Comparison of ENCODE assay signal across 18 cellular contexts in the genomic region with DNA sequence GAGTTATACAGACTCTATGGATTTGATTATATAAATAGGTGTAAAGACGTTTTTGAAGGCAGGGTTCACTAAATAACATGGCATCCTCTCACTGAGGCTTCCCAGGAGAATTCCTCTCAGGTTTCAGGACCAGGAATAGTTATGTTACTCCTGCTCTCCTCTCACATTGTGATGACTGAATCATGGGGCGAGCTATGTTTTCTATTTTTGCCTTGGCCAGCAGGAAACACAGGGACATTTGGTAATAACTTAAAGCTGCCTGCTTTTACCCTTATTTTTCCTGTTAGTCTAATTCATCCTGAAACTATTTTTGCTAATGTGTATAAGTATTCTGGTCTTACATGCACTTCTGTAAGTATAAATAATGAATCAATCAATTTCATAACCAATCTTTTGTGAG.
A peak's percentile ranks its signal among the peaks of the same experiment; 100 is the strongest.
DNase-seq lines count a peak whose midpoint lies in the region; ATAC-seq and TF ChIP-seq lines count a peak whose summit lies in the region.
"Had no signal": no experiment of that assay in that cellular context is flagged by ENCODE, and none has a peak within 500 bp of the region (broad histone marks: within the 10 kb centered on the region; RNA-seq: fewer than 3 reads in every experiment).

No MANE protein-coding gene starts in this region.

- in situ Hi-C loops in gastrocnemius medialis (cut with MboI; ENCODE audit: low sequenced_read_pairs in 4 of 4) = loop anchor here in 1 of 4 donors (25.0 kb wide), 1 partner anchor 647 kb away; no protein-coding TSS in a partner anchor

- peak; percentile 99 for ATAC-seq in gastrocnemius medialis
- no peak for ATAC-seq in GM21390 (IDR thresholded peaks at IDR 0.05; ENCODE audit: unreplicated experiment)
- ATAC-seq: activated T-helper 17 cell treated with anti-CD3 and anti-CD28 coated beads, Interleukin-2, amount 50 U/mL, for 72 hours; pancreas; PC-3; stimulated activated memory B cell treated with anti-CD40 and anti-IgM and Interleukin-4, amounts not matched to agents 10 μg/mL and 1 μg/mL and 100 μg/mL, for 72 hours had no signal

- no peaks in the 10 kb centered on the region for H3K9me3 ChIP-seq in SK-N-SH
- H3K9me3 ChIP-seq in gastrocnemius medialis = no peaks in the 10 kb centered on the region
- H3K9me3 ChIP-seq: pancreas had no signal

- H3K9ac ChIP-seq in SK-N-SH = no peak overlapping the region

- CTCF ChIA-PET in SK-N-SH (lab: Yijun Ruan, JAX) = interaction anchor here (1.0 to 2.2 kb wide), 3 partner anchors 9 to 679 kb away, joined by 3 to 13 read pairs (median 3); no protein-coding TSS in a partner anchor

- WGBS in SK-N-SH (ENCODE audit: low lambda C conversion rate) = 49% methylated on average over 2 of the region's 2 CpGs

- no peaks in the 10 kb centered on the region for H3K27me3 Mint-ChIP-seq in activated naive CD8-positive, alpha-beta T cell
- no peaks in the 10 kb centered on the region for H3K27me3 Mint-ChIP-seq in activated naive CD8-positive, alpha-beta T cell treated with anti-CD3 and anti-CD28 coated beads for 36 hours
- H3K27me3 Mint-ChIP-seq: activated T-helper 17 cell treated with anti-CD3 and anti-CD28 coated beads, Interleukin-2, amount 50 U/mL, for 72 hours; stimulated activated memory B cell treated with anti-CD40 and anti-IgM and Interleukin-4, amounts not matched to agents 10 μg/mL and 1 μg/mL and 100 μg/mL, for 72 hours had no signal

- peak overlapping the region; percentile 55 to 68; a peak in 3 of 4 replicates for H3K27ac ChIP-seq in SK-N-SH (ENCODE audit: low read depth in 2 of 2, low read length in 1 of 2)
- H3K27ac ChIP-seq in gastrocnemius medialis = peak overlapping the region; percentile 77 to 90 (median 80)
- H3K27ac ChIP-seq: pancreas had no signal

- DNase-seq in activated naive CD8-positive, alpha-beta T cell treated with anti-CD3 and anti-CD28 coated beads for 36 hours = no peak
- DNase-seq in SK-N-SH = no peak
- peak; percentile 73 for DNase-seq in fibroblast of peridontal ligament (ENCODE audit: extremely low read depth)
- peak; percentile 48 to 51 for DNase-seq in gastrocnemius medialis
- no peak for DNase-seq in GOT3 (lab: John Stamatoyannopoulos, UW)
- no peak for DNase-seq in C1 segment of cervical spinal cord (lab: John Stamatoyannopoulos, UW)
- DNase-seq: amygdala, H7, NCI-H187 treated with DMSO at 0.1 percent for 48 hours, NCI-H524, pancreas, PC-3, SW 1271, trophoblast cell had no signal

- POLR2A ChIA-PET in SK-N-SH (lab: Yijun Ruan, JAX) = no interaction called here

- no peaks in the 10 kb centered on the region for H3K9me2 ChIP-seq in SK-N-SH

- peaks cover 79% of the 10 kb centered on the region for H3K79me2 ChIP-seq in SK-N-SH (ENCODE audit: insufficient read depth)

- no peak overlapping the region for H2AFZ ChIP-seq in SK-N-SH (ENCODE audit: low read depth)

- H3K9me3 Mint-ChIP-seq in activated naive CD8-positive, alpha-beta T cell (ENCODE audit: low read depth) = no peaks in the 10 kb centered on the region
- H3K9me3 Mint-ChIP-seq in activated naive CD8-positive, alpha-beta T cell treated with anti-CD3 and anti-CD28 coated beads for 36 hours = no peaks in the 10 kb centered on the region
- H3K9me3 Mint-ChIP-seq: activated T-helper 17 cell treated with anti-CD3 and anti-CD28 coated beads, Interleukin-2, amount 50 U/mL, for 72 hours; stimulated activated memory B cell treated with anti-CD40 and anti-IgM and Interleukin-4, amounts not matched to agents 10 μg/mL and 1 μg/mL and 100 μg/mL, for 72 hours had no signal

- H3K4me1 ChIP-seq in SK-N-SH (ENCODE audit: control insufficient read depth in 1 of 2, insufficient read depth in 2 of 2, low read depth in 1 of 2, low read length in 1 of 2) = peaks cover 7 to 28% of the 10 kb centered on the region in 2 experiments
- H3K4me1 ChIP-seq in gastrocnemius medialis = peaks cover 48 to 74% of the 10 kb centered on the region in 2 donors

- H3K4me1 Mint-ChIP-seq in activated naive CD8-positive, alpha-beta T cell (ENCODE audit: low read depth) = peaks cover 35% of the 10 kb centered on the region
- peaks cover 18% of the 10 kb centered on the region for H3K4me1 Mint-ChIP-seq in activated naive CD8-positive, alpha-beta T cell treated with anti-CD3 and anti-CD28 coated beads for 36 hours
- H3K4me1 Mint-ChIP-seq: stimulated activated memory B cell treated with anti-CD40 and anti-IgM and Interleukin-4, amounts not matched to agents 10 μg/mL and 1 μg/mL and 100 μg/mL, for 72 hours had no signal

- H3K27me3 ChIP-seq in SK-N-SH (ENCODE audit: insufficient read depth) (no peaks in the 10 kb centered on the region), gastrocnemius medialis (no peaks in the 10 kb centered on the region)
- H3K27me3 ChIP-seq: pancreas had no signal

- H3F3A ChIP-seq in SK-N-SH (replicated peaks; ENCODE audit: insufficient read depth) = peaks cover 31% of the 10 kb centered on the region

- no peak for TF ChIP-seq POLR2A in gastrocnemius medialis (IDR thresholded peaks at IDR 0.05)

- H3K4me3 Mint-ChIP-seq in activated naive CD8-positive, alpha-beta T cell = no peak overlapping the region
- H3K4me3 Mint-ChIP-seq in activated naive CD8-positive, alpha-beta T cell treated with anti-CD3 and anti-CD28 coated beads for 36 hours = no peak overlapping the region
- H3K4me3 Mint-ChIP-seq: activated T-helper 17 cell treated with anti-CD3 and anti-CD28 coated beads, Interleukin-2, amount 50 U/mL, for 72 hours; stimulated activated memory B cell treated with anti-CD40 and anti-IgM and Interleukin-4, amounts not matched to agents 10 μg/mL and 1 μg/mL and 100 μg/mL, for 72 hours had no signal

- TF ChIP-seq RAD21 in SK-N-SH (IDR thresholded peaks at IDR 0.05; ENCODE audit: low read length) = no peak

- H3K27ac Mint-ChIP-seq in activated naive CD8-positive, alpha-beta T cell = peak overlapping the region; percentile 11
- no peak overlapping the region for H3K27ac Mint-ChIP-seq in activated naive CD8-positive, alpha-beta T cell treated with anti-CD3 and anti-CD28 coated beads for 36 hours
- H3K27ac Mint-ChIP-seq: activated T-helper 17 cell treated with anti-CD3 and anti-CD28 coated beads, Interleukin-2, amount 50 U/mL, for 72 hours; stimulated activated memory B cell treated with anti-CD40 and anti-IgM and Interleukin-4, amounts not matched to agents 10 μg/mL and 1 μg/mL and 100 μg/mL, for 72 hours had no signal

- H3K4me3 ChIP-seq in SK-N-SH (ENCODE audit: low read depth in 2 of 2, low read length in 1 of 2) (no peak overlapping the region), gastrocnemius medialis (no peak overlapping the region)
- H3K4me3 ChIP-seq: pancreas had no signal

- no peak overlapping the region for H3K4me2 ChIP-seq in SK-N-SH

- H3K36me3 ChIP-seq in SK-N-SH (replicated peaks in 1 of 2; ENCODE audit: control insufficient read depth in 1 of 2, insufficient read depth in 2 of 2, low read length in 1 of 2) (peaks cover 42 to 53% of the 10 kb centered on the region in 2 experiments), gastrocnemius medialis (no peaks in the 10 kb centered on the region)
- H3K36me3 ChIP-seq: pancreas had no signal

- peaks cover 11% of the 10 kb centered on the region for H3K36me3 Mint-ChIP-seq in activated naive CD8-positive, alpha-beta T cell
- peaks cover 16% of the 10 kb centered on the region for H3K36me3 Mint-ChIP-seq in activated naive CD8-positive, alpha-beta T cell treated with anti-CD3 and anti-CD28 coated beads for 36 hours

- no peak for TF ChIP-seq EP300 in SK-N-SH (IDR thresholded peaks at IDR 0.05; ENCODE audit: borderline replicate concordance in 1 of 2, low read depth in 1 of 2, low read length in 1 of 2)

- H4K20me1 ChIP-seq in SK-N-SH (ENCODE audit: insufficient read depth) = peaks cover 5% of the 10 kb centered on the region

- intact Hi-C loops in gastrocnemius medialis (cut with DNase I; ENCODE audit: low total_unique reads) = loop anchor here (5.0 kb wide), 1 partner anchor 92 kb away; no protein-coding TSS in a partner anchor

- TF ChIP-seq CTCF in SK-N-SH (IDR thresholded peaks at IDR 0.05) (no peak), gastrocnemius medialis (IDR thresholded peaks at IDR 0.05 in 4 of 5, conservative IDR thresholded peaks at IDR 0.05 in 1 of 5) (no peak)

TF ChIP-seq in SK-N-SH, 30 proteins besides CTCF, POLR2A, EP300 and RAD21:
- TF ChIP-seq FOSL2 (IDR thresholded peaks at IDR 0.05; ENCODE audit: borderline replicate concordance, low read depth) (peak; percentile 27; the same call in 1 of the 2 replicates), TEAD4 (IDR thresholded peaks at IDR 0.05; ENCODE audit: borderline replicate concordance, insufficient read depth) (no peak), MEF2A (IDR thresholded peaks at IDR 0.05; ENCODE audit: borderline replicate concordance, low read depth) (peak; percentile 66; the same call in 1 of the 2 replicates), RXRA (IDR thresholded peaks at IDR 0.05; ENCODE audit: borderline replicate concordance, low read depth) (no peak), TCF12 (IDR thresholded peaks at IDR 0.05) (peak; percentile 54)
TF ChIP-seq in SK-N-SH: peak in this region for 3.

Comparison
In these comparisons a context has a peak if more than half of its experiments do, and no peak if none do; other contexts are left out.
1. DNase-seq: peak in fibroblast of peridontal ligament (single experiment) and gastrocnemius medialis (2 of 2); none in activated naive CD8-positive, alpha-beta T cell treated with anti-CD3 and anti-CD28 coated beads for 36 hours (single experiment), SK-N-SH (single experiment), GOT3 (single experiment) and C1 segment of cervical spinal cord (0 of 14).